1 cellular context compared by ENCODE assay signal in genomic region chr5:35136386-35136785, GRCh38.
TF ChIP-seq lines count a peak whose summit lies in the region.

No MANE protein-coding gene starts in this region.

TF ChIP-seq in SK-N-SH, 30 proteins besides CTCF, POLR2A, EP300 and RAD21 (continued from another document):
- no peak for TF ChIP-seq GATA2 (CRISPR knock-in tag; IDR thresholded peaks at IDR 0.05)
- peak; percentile 36 for TF ChIP-seq JUND (IDR thresholded peaks at IDR 0.05)
- TF ChIP-seq TEAD4 (IDR thresholded peaks at IDR 0.05; ENCODE audit: borderline replicate concordance, insufficient read depth), result no peak
- TF ChIP-seq USF1 (IDR thresholded peaks at IDR 0.05; ENCODE audit: borderline replicate concordance, low read depth), result no peak
